8 cellular contexts compared by ENCODE assay signal in the genomic region with DNA sequence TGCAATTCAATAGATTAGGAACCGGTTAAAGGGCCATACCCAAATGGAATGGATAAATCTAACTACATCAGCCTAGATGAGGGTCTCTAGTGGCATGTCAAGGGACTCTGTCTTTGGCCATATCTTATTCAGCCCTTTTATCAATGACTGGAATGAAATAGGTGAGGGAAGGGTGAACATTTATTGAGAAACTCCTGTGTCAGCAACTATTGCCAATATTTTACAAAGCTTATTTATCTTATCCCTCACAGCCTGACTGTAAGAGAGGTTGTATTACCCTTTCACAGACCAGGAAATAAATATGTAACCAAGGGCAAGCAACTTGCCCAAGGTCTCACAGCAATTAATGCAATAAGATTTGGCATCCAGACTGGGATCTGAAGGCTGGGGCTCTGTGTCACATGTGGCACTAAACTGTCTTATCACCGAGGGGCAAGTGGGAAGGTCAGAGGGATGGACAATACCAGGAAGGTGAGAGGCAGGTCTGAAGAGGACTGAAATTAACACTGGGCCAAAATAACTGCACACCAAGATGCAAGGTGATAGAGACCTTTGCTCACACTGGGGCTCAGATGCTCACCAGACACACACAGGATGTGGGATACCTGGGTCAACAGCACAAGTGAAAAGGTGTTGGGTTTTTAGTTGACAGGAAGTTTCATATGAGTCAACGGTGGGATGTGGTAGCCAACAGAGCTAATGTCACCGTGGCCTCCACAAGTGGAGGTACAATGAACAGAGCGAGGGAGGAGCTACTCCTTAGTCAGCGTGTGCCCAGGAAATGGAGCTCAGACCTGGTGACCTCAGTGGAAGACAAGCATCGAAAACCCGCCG.
DNase-seq lines count a peak whose midpoint lies in the region; ATAC-seq lines count a peak whose summit lies in the region.

No MANE protein-coding gene starts in this region.

- peak; percentile 90 for ATAC-seq in GM21515 (IDR thresholded peaks at IDR 0.05; ENCODE audit: unreplicated experiment)

- in situ Hi-C loops in KBM-7 (cut with MboI; ENCODE audit: low pct_unique_long_range_greater_than_20kb, low sequenced_read_pairs): no loop called here

- peak; percentile 29 for DNase-seq in CD1c-positive myeloid dendritic cell (ENCODE audit: extremely low spot score)
- peak; percentile 79 for DNase-seq in M059J (ENCODE audit: low read depth)
- peak; percentile 68 for DNase-seq in activated naive CD4-positive, alpha-beta T cell treated with Interleukin-2 at 50 U/mL for 16 hours
- peak; percentile 32 to 52 for DNase-seq in stimulated activated CD8-positive, alpha-beta memory T cell treated with anti-CD3 and anti-CD28 coated beads, Interleukin-2, amount 100 ng/mL, for 48 hours (ENCODE audit: low read depth in 2 of 2)
- no peak for DNase-seq in NCI-H2029 treated with DMSO at 0.1 percent for 48 hours (lab: John Stamatoyannopoulos, UW)
- no peak for DNase-seq in NCI-H146 treated with DMSO at 0.1 percent for 48 hours (lab: John Stamatoyannopoulos, UW; ENCODE audit: unreplicated experiment)
- no peak for DNase-seq in KBM-7

Comparison
In these comparisons a context has a peak if more than half of its experiments do, and no peak if none do; other contexts are left out.
1. DNase-seq: peak in CD1c-positive myeloid dendritic cell (single experiment), M059J (single experiment), activated naive CD4-positive, alpha-beta T cell treated with Interleukin-2 at 50 U/mL for 16 hours (single experiment) and stimulated activated CD8-positive, alpha-beta memory T cell treated with anti-CD3 and anti-CD28 coated beads, Interleukin-2, amount 100 ng/mL, for 48 hours (2 of 2); none in NCI-H2029 treated with DMSO at 0.1 percent for 48 hours (single experiment), NCI-H146 treated with DMSO at 0.1 percent for 48 hours (single experiment) and KBM-7 (single experiment).